In the genomic region with DNA sequence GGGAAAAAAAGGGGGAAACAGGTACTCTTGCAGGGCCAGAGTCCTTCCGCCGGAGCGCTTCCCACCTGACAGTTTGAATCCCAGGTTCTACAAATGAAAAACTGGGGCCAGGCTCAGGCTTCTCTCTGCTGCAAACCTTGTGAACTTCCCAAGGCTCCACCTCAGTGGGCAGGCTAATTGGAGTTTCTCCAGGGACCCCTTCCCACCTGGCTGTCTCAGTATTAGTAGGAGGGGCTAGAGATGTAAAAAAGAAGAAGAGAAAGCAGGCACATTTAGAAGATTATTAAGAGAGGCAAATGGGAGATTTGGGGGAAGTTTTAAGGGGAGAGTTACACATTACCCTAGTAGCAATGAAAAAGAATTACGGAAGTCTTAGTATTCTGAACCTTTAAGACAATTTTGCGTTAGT, we compare ENCODE assay signal across 8 cellular contexts. TPM values are rescaled to one million over a fixed set of nuclear protein-coding genes. Genes with fewer than 3 reads are reported as not detected.
DNase-seq lines count a peak whose midpoint lies in the region; FAIRE-seq and TF ChIP-seq lines count a peak whose summit lies in the region.

No MANE protein-coding gene starts in this region.

- intact Hi-C loops in stomach (cut with DNase I; ENCODE audit: low total_unique reads) (no loop called here), posterior vena cava (cut with DNase I) (no loop called here)

- H3K27me3 ChIP-seq in KMS-11 (ENCODE audit: insufficient read depth, low read depth) (no peaks in the 10 kb centered on the region), stomach (no peaks in the 10 kb centered on the region)

- peak overlapping the region; percentile 90 for H3K27ac ChIP-seq in KMS-11
- peak overlapping the region; percentile 7 to 91 (median 90) for H3K27ac ChIP-seq in stomach

- H3K36me3 ChIP-seq in KMS-11 (ENCODE audit: insufficient read depth) (peaks cover 6% of the 10 kb centered on the region; the same call in 1 of the 2 replicates), stomach (peaks cover 0 to 12% (median 10%) of the 10 kb centered on the region in 4 donors)

- TF ChIP-seq CTCF in KMS-11 (conservative IDR thresholded peaks at IDR 0.05; ENCODE audit: low read depth, low read length) (no peak), stomach (IDR thresholded peaks at IDR 0.05) (no peak)

- in situ Hi-C loops in Caki2 (cut with HindIII; ENCODE audit: low pct_unique_long_range_greater_than_20kb, low sequenced_read_pairs), result no loop called here

- no peak overlapping the region for H2AFZ ChIP-seq in KMS-11 (ENCODE audit: low read depth)

- peak overlapping the region; percentile 71 for H3K9ac ChIP-seq in KMS-11

- FAIRE-seq in RCC 7860 (lab: Jason Lieb, UNC), result no peak

- 41 to 64% (median 53%) methylated on average over 5 of the region's 5 CpGs for WGBS in stomach, 5 donors

- no peaks in the 10 kb centered on the region for H3K9me3 ChIP-seq in stomach

- DNase-seq in Caki2 (ENCODE audit: low read depth), result peak; percentile 55
- DNase-seq in activated naive CD4-positive, alpha-beta T cell treated with anti-CD3 and anti-CD28 coated beads, Interleukin-2, amount 50 U/mL, for 16 hours, result peak; percentile 46
- peak; percentile 4 for DNase-seq in kidney glomerular epithelial cell (lab: John Stamatoyannopoulos, UW)
- DNase-seq in stomach, result no peak
- no peak for DNase-seq in putamen (ENCODE audit: low spot score)
- no peak for DNase-seq in posterior vena cava (ENCODE audit: low spot score)
- no peak for DNase-seq in RCC 7860 (ENCODE audit: low spot score)

- H3K4me1 ChIP-seq in KMS-11 (ENCODE audit: low read depth, poor library complexity, severe bottlenecking) (peaks cover 57% of the 10 kb centered on the region), stomach (peaks cover 0 to 46% (median 25%) of the 10 kb centered on the region in 4 donors)

- TF ChIP-seq EP300 in stomach (IDR thresholded peaks at IDR 0.05), result no peak

- H3K79me2 ChIP-seq in KMS-11 (ENCODE audit: insufficient read depth, low read depth), result peaks cover 42% of the 10 kb centered on the region

- peak overlapping the region; percentile 100 for H3K4me2 ChIP-seq in KMS-11

- TF ChIP-seq POLR2A in stomach (IDR thresholded peaks at IDR 0.05), result no peak

- H3K4me3 ChIP-seq in KMS-11 (IDR thresholded peaks at IDR 0.05; ENCODE audit: insufficient read depth, low read depth, low read length) (no peak overlapping the region), stomach (peak overlapping the region; percentile 60 to 70 (median 66))

- H4K20me1 ChIP-seq in KMS-11 (ENCODE audit: insufficient read depth), result no peaks in the 10 kb centered on the region

RNA-seq across cellular contexts. Expression of a gene that starts 20.0 kb away (rescaled TPM):
- total RNA-seq in Caki2 (2014; rRNA removed; shearing (Covaris generic); ENCODE audit: low replicate concordance), result 1.6 and 1.8 TPM in 2 replicates
- total RNA-seq in stomach (10 to 100 TPM in 4 of 5 donors, not detected in 1; 21.1 to 90.2 (median 32.0) TPM), posterior vena cava (10 to 100 TPM in 1 of 2 donors, 1 to 10 TPM in 1; 7.8 to 12.6 TPM)
- 1 to 10 TPM; 2.2 to 6.4 (median 5.1) TPM for polyA plus RNA-seq in stomach

RNA-seq across cellular contexts. Expression of a gene that starts 41.8 kb away (rescaled TPM):
- total RNA-seq in Caki2 (2014; rRNA removed; shearing (Covaris generic); ENCODE audit: low replicate concordance), result not detected in 2 replicates
- 1 to 10 TPM in 1 of 5 donors, under 1 TPM in 1, not detected in 3; 0.87 to 4.4 TPM for total RNA-seq in stomach
- polyA plus RNA-seq in stomach, result 1 to 10 TPM in 2 of 3 donors, under 1 TPM in 1; 0.50 to 4.9 (median 1.8) TPM
- 1 to 10 TPM in 1 of 2 donors, under 1 TPM in 1; 0.67 to 1.0 TPM for total RNA-seq in posterior vena cava

Comparison
In these comparisons a context has a peak if more than half of its experiments do, and no peak if none do; other contexts are left out.
1. DNase-seq: peak in Caki2 (single experiment), activated naive CD4-positive, alpha-beta T cell treated with anti-CD3 and anti-CD28 coated beads, Interleukin-2, amount 50 U/mL, for 16 hours (single experiment) and kidney glomerular epithelial cell (single experiment); none in stomach (single experiment), putamen (single experiment), posterior vena cava (single experiment) and RCC 7860 (single experiment).